Comparison of ENCODE assay signal across 8 cellular contexts in the genomic region with DNA sequence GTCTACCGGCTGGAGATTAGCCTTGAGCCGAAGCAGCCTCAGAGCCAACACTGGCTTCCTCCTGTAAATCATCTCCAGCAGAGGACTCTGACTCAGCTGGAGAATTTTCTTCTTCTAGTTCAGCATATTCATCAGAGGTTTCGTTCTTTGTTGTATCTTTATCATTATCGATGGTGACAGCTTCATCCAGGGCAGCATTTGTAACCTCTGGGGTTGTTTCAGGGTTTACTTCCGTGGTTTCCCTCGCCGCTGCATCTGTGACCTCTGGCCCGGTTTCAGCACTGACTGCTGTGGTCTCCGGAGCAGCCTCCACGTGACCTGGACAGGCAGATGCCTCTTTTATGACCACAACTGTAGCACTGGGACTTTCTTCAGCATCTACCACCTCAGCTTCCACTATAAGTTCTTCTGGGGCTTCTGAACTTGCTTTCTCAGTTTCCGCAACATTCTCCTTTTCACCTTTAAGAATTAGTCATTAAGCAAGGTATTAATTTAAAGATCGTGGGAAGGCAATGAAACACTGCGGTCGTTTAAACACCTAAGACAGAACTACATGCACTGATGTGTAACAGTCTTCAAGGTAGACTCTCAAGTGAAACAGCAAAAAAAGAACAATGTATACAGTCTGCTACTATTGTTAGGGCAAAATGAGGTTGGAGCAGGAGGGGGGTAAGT. TPM values are rescaled to one million over a fixed set of nuclear protein-coding genes. Genes with fewer than 3 reads are reported as not detected.
DNase-seq lines count a peak whose midpoint lies in the region; ATAC-seq and TF ChIP-seq lines count a peak whose summit lies in the region.

No MANE protein-coding gene starts in this region.

- peaks cover 14% of the 10 kb centered on the region for H3K27me3 Mint-ChIP-seq in activated CD4-positive, alpha-beta memory T cell treated with anti-CD3 and anti-CD28 coated beads, Interleukin-2, amount 10 ng/mL, durations not matched to agents 7 days and 5 days
- no peaks in the 10 kb centered on the region for H3K27me3 Mint-ChIP-seq in mesothelial cell of epicardium (ENCODE audit: low read depth)

- DNase-seq in NCI-H226 (peak; percentile 36), mesothelial cell of epicardium (ENCODE audit: low spot score in 2 of 2, unreplicated experiment in 2 of 2) (no peak), NCI-H1930 (lab: John Stamatoyannopoulos, UW) (no peak)
- peak; percentile 88 for DNase-seq in activated CD4-positive, alpha-beta memory T cell treated with anti-CD3 and anti-CD28 coated beads, Interleukin-2, amount 10 ng/mL, durations not matched to agents 7 days and 5 days
- peak; percentile 52 for DNase-seq in effector CD4-positive, alpha-beta T cell
- peak; percentile 69 for DNase-seq in stimulated activated CD8-positive, alpha-beta memory T cell treated with anti-CD3 and anti-CD28 coated beads, Interleukin-4, amount 100 ng/mL, for 24 hours (ENCODE audit: low read depth)

- TF ChIP-seq CTCF in mesothelial cell of epicardium (IDR thresholded peaks at IDR 0.05; ENCODE audit: unreplicated experiment) = no peak

- peak overlapping the region; percentile 60 for H3K27ac Mint-ChIP-seq in activated CD4-positive, alpha-beta memory T cell treated with anti-CD3 and anti-CD28 coated beads, Interleukin-2, amount 10 ng/mL, durations not matched to agents 7 days and 5 days
- H3K27ac Mint-ChIP-seq in mesothelial cell of epicardium = peak overlapping the region; percentile 62

- H3K4me3 Mint-ChIP-seq in activated CD4-positive, alpha-beta memory T cell treated with anti-CD3 and anti-CD28 coated beads, Interleukin-2, amount 10 ng/mL, durations not matched to agents 7 days and 5 days = peak overlapping the region; percentile 59
- H3K4me3 Mint-ChIP-seq in mesothelial cell of epicardium = peak overlapping the region; percentile 66

- POLR2A ChIA-PET in activated CD4-positive, alpha-beta memory T cell treated with anti-CD3 and anti-CD28 coated beads, Interleukin-2, amount 10 ng/mL, durations not matched to agents 7 days and 5 days (lab: Charles Lee) = interaction anchor here (0.6 to 2.4 kb wide), 8 partner anchors 8 to 252 kb away, joined by 3 to 24 read pairs (median 6); a partner anchor contains a TSS

- H3K9me3 Mint-ChIP-seq in activated CD4-positive, alpha-beta memory T cell treated with anti-CD3 and anti-CD28 coated beads, Interleukin-2, amount 10 ng/mL, durations not matched to agents 7 days and 5 days = no peaks in the 10 kb centered on the region
- no peaks in the 10 kb centered on the region for H3K9me3 Mint-ChIP-seq in mesothelial cell of epicardium

- CTCF ChIA-PET in activated CD4-positive, alpha-beta memory T cell treated with anti-CD3 and anti-CD28 coated beads, Interleukin-2, amount 10 ng/mL, durations not matched to agents 7 days and 5 days (lab: Charles Lee) = interaction anchor here (1.0 to 5.0 kb wide), 5 partner anchors 10 to 236 kb away, joined by 3 to 33 read pairs (median 6); a partner anchor contains a TSS

- peaks cover 32% of the 10 kb centered on the region for H3K4me1 Mint-ChIP-seq in activated CD4-positive, alpha-beta memory T cell treated with anti-CD3 and anti-CD28 coated beads, Interleukin-2, amount 10 ng/mL, durations not matched to agents 7 days and 5 days
- H3K4me1 Mint-ChIP-seq in mesothelial cell of epicardium = peaks cover 12% of the 10 kb centered on the region

- H3K36me3 Mint-ChIP-seq in activated CD4-positive, alpha-beta memory T cell treated with anti-CD3 and anti-CD28 coated beads, Interleukin-2, amount 10 ng/mL, durations not matched to agents 7 days and 5 days (ENCODE audit: low read depth) = no peaks in the 10 kb centered on the region
- no peaks in the 10 kb centered on the region for H3K36me3 Mint-ChIP-seq in mesothelial cell of epicardium

- ATAC-seq in GM18502 (IDR thresholded peaks at IDR 0.05; ENCODE audit: poor library complexity, unreplicated experiment) = peak; percentile 97
- peak; percentile 98 for ATAC-seq in HG02763 (IDR thresholded peaks at IDR 0.05; ENCODE audit: unreplicated experiment)

RNA-seq across cellular contexts. Expression of a gene that starts 13.3 kb away (rescaled TPM):
- not detected for total RNA-seq in activated CD4-positive, alpha-beta memory T cell treated with anti-CD3 and anti-CD28 coated beads, Interleukin-2, amount 10 ng/mL, durations not matched to agents 7 days and 5 days
- total RNA-seq in mesothelial cell of epicardium = 0.34 to 0.76 TPM (median 0.69 TPM) in 3 replicates

RNA-seq across cellular contexts. Expression of a gene that starts 34.6 kb away (rescaled TPM):
- total RNA-seq in activated CD4-positive, alpha-beta memory T cell treated with anti-CD3 and anti-CD28 coated beads, Interleukin-2, amount 10 ng/mL, durations not matched to agents 7 days and 5 days = 10 to 100 TPM; 45.7 to 52.5 TPM
- total RNA-seq in mesothelial cell of epicardium = 55.1 to 58.5 TPM (median 56.8 TPM) in 3 replicates

RNA-seq across cellular contexts. Expression of a gene that starts 35.6 kb away (rescaled TPM):
- 10 to 100 TPM; 35.7 to 36.1 TPM for total RNA-seq in activated CD4-positive, alpha-beta memory T cell treated with anti-CD3 and anti-CD28 coated beads, Interleukin-2, amount 10 ng/mL, durations not matched to agents 7 days and 5 days
- total RNA-seq in mesothelial cell of epicardium = 35.2 to 39.1 TPM (median 38.5 TPM) in 3 replicates

Comparison
In these comparisons a context has a peak if more than half of its experiments do, and no peak if none do; other contexts are left out.
1. DNase-seq: peak in NCI-H226 (single experiment), activated CD4-positive, alpha-beta memory T cell treated with anti-CD3 and anti-CD28 coated beads, Interleukin-2, amount 10 ng/mL, durations not matched to agents 7 days and 5 days (single experiment), effector CD4-positive, alpha-beta T cell (single experiment) and stimulated activated CD8-positive, alpha-beta memory T cell treated with anti-CD3 and anti-CD28 coated beads, Interleukin-4, amount 100 ng/mL, for 24 hours (single experiment); none in mesothelial cell of epicardium (0 of 2) and NCI-H1930 (0 of 2).